In genomic region chr5:158519433-158520025, GRCh38 we compare ENCODE assay signal across 21 cellular contexts.
DNase-seq lines count a peak whose midpoint lies in the region; FAIRE-seq and TF ChIP-seq lines count a peak whose summit lies in the region.
"Had no signal": no experiment of that assay in that cellular context is flagged by ENCODE, and none has a peak within 500 bp of the region (broad histone marks: within the 10 kb centered on the region; RNA-seq: fewer than 3 reads in every experiment).

No MANE protein-coding gene starts in this region.

- H4K20me1 ChIP-seq in BLaER1 treated with 17β-estradiol and CSF1 and Interleukin-3, amounts not matched to agents 10 nM and 100 nM = no peaks in the 10 kb centered on the region
- no peaks in the 10 kb centered on the region for H4K20me1 ChIP-seq in hepatocyte (ENCODE audit: insufficient read depth, poor library complexity, severe bottlenecking)

- no peak overlapping the region for H2AFZ ChIP-seq in hepatocyte

- no peaks in the 10 kb centered on the region for H3K27me3 ChIP-seq in BLaER1 treated with 17β-estradiol and CSF1 and Interleukin-3, amounts not matched to agents 10 nM and 100 nM
- H3K27me3 ChIP-seq in hepatocyte (no peaks in the 10 kb centered on the region), subcutaneous abdominal adipose tissue (ENCODE audit: control insufficient read depth in 5 of 5, insufficient read depth in 4 of 5, low read length in 5 of 5) (no peaks in the 10 kb centered on the region)
- H3K27me3 ChIP-seq: Peyer's patch had no signal

- peaks cover 18 to 62% (median 59%) of the 10 kb centered on the region in 11 experiments; a peak in 21 of 22 replicates for H3K9me3 ChIP-seq in BLaER1 treated with 17β-estradiol and CSF1 and Interleukin-3, amounts not matched to agents 10 nM and 100 nM (replicated peaks in 1 of 11)
- H3K9me3 ChIP-seq in hepatocyte (ENCODE audit: low read depth) (no peaks in the 10 kb centered on the region), subcutaneous abdominal adipose tissue (ENCODE audit: control insufficient read depth in 5 of 5, low read length in 5 of 5) (no peaks in the 10 kb centered on the region)
- H3K9me3 ChIP-seq: Peyer's patch had no signal

- peak; percentile 59 for DNase-seq in dedifferentiated amniotic fluid mesenchymal stem cell (ENCODE audit: extremely low spot score)
- peak; percentile 13 for DNase-seq in hepatocyte (ENCODE audit: low spot score)
- DNase-seq in urothelium cell line (ENCODE audit: low spot score) = no peak
- no peak for DNase-seq in putamen (ENCODE audit: low spot score)
- no peak for DNase-seq in NCI-H524 treated with DMSO at 0.1 percent for 48 hours (lab: John Stamatoyannopoulos, UW)
- DNase-seq: CD8-positive, alpha-beta memory T cell; DMS53; EL; Kasumi-1; MM.1S; NCI-H1092; NCI-H146; NCI-H2029 treated with DMSO at 0.1 percent for 48 hours; NCI-H2171; NK-92 treated with Interleukin-12 subunit alpha and Interleukin-12 subunit beta, amount 100 ng/mL, for 24 hours; Peyer's patch had no signal

- H3K4me1 ChIP-seq in BLaER1 treated with 17β-estradiol and CSF1 and Interleukin-3, amounts not matched to agents 10 nM and 100 nM = peaks cover 9 to 62% (median 50%) of the 10 kb centered on the region in 10 experiments
- H3K4me1 ChIP-seq in hepatocyte (ENCODE audit: insufficient read depth) = no peaks in the 10 kb centered on the region
- peaks cover 3 to 42% (median 32%) of the 10 kb centered on the region in 5 donors for H3K4me1 ChIP-seq in subcutaneous abdominal adipose tissue (ENCODE audit: control insufficient read depth in 5 of 5, insufficient read depth in 5 of 5, low read length in 5 of 5)
- H3K4me1 ChIP-seq: Peyer's patch had no signal

- H3K9ac ChIP-seq in BLaER1 treated with 17β-estradiol and CSF1 and Interleukin-3, amounts not matched to agents 10 nM and 100 nM = no peak overlapping the region
- no peak overlapping the region for H3K9ac ChIP-seq in subcutaneous abdominal adipose tissue (ENCODE audit: low read length in 5 of 5)

- whole genome bisulfite sequencing in hepatocyte (ENCODE audit: low lambda C conversion rate, missing lambda C conversion rate) = 64% methylated on average over 3 of the region's 3 CpGs

- H3K4me3 ChIP-seq in BLaER1 treated with 17β-estradiol and CSF1 and Interleukin-3, amounts not matched to agents 10 nM and 100 nM = no peak overlapping the region; a peak in 2 of 20 replicates
- H3K4me3 ChIP-seq in hepatocyte = no peak overlapping the region
- no peak overlapping the region for H3K4me3 ChIP-seq in subcutaneous abdominal adipose tissue (ENCODE audit: low read depth in 1 of 5, low read length in 5 of 5)
- H3K4me3 ChIP-seq: GM12878, Peyer's patch had no signal

- H3K27ac ChIP-seq in BLaER1 treated with 17β-estradiol and CSF1 and Interleukin-3, amounts not matched to agents 10 nM and 100 nM = peak overlapping the region in 4 of 11 experiments; percentile 6 to 89 (median 26); a peak in 2 of 22 replicates
- H3K27ac ChIP-seq in hepatocyte (no peak overlapping the region), subcutaneous abdominal adipose tissue (ENCODE audit: low read depth, low read length) (peak overlapping the region; percentile 74)
- H3K27ac ChIP-seq: HL-60, Peyer's patch had no signal

- peaks cover 0 to 13% (median 0%) of the 10 kb centered on the region in 11 experiments; a peak in 1 of 22 replicates for H3K36me3 ChIP-seq in BLaER1 treated with 17β-estradiol and CSF1 and Interleukin-3, amounts not matched to agents 10 nM and 100 nM
- no peaks in the 10 kb centered on the region for H3K36me3 ChIP-seq in hepatocyte (replicated peaks; ENCODE audit: insufficient read depth, low read depth)
- no peaks in the 10 kb centered on the region for H3K36me3 ChIP-seq in subcutaneous abdominal adipose tissue (ENCODE audit: control insufficient read depth in 5 of 5, insufficient read depth in 5 of 5, low read length in 5 of 5)
- H3K36me3 ChIP-seq: Peyer's patch had no signal

- FAIRE-seq in urothelium cell line (lab: Jason Lieb, UNC) = no peak
- FAIRE-seq: A204.1, GM12878 had no signal

- H3K79me2 ChIP-seq in hepatocyte = no peaks in the 10 kb centered on the region

- H3K4me2 ChIP-seq in BLaER1 treated with 17β-estradiol and CSF1 and Interleukin-3, amounts not matched to agents 10 nM and 100 nM = peak overlapping the region in 6 of 11 experiments; percentile 12 to 87 (median 29); a peak in 10 of 22 replicates
- no peak overlapping the region for H3K4me2 ChIP-seq in hepatocyte

- no peaks in the 10 kb centered on the region for H3K9me2 ChIP-seq in hepatocyte (replicated peaks; ENCODE audit: insufficient read depth)

- TF ChIP-seq CTCF in hepatocyte (IDR thresholded peaks at IDR 0.05; ENCODE audit: poor library complexity) = no peak

Comparison
In these comparisons a context has a peak if more than half of its experiments do, and no peak if none do; other contexts are left out.
1. DNase-seq: peak in dedifferentiated amniotic fluid mesenchymal stem cell (single experiment) and hepatocyte (single experiment); none in urothelium cell line (single experiment), putamen (single experiment) and NCI-H524 treated with DMSO at 0.1 percent for 48 hours (single experiment).